In the genomic region with DNA sequence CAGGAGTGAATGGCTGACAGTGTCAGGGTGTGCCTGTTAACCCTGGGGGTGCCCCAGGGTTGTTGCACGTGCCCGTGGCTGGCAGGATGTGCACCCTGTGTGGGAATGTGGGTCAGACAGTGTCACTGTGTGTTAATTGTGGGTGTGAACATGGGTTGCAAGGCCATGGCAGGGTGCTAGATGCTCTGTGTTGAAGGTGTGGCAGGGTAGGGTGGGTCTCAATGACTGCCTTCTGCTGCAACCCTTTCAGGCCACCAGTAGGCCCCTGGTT, we compare ENCODE assay signal across 1 cellular context.
TF ChIP-seq lines count a peak whose summit lies in the region.

No MANE protein-coding gene starts in this region.

TF ChIP-seq in HepG2, 621 proteins besides CTCF, POLR2A, EP300 and RAD21:
- TF ChIP-seq ZNF709 (CRISPR knock-in tag; IDR thresholded peaks at IDR 0.05) (no peak), CHCHD3 (CRISPR knock-in tag; IDR thresholded peaks at IDR 0.05) (no peak), ZBTB38 (CRISPR knock-in tag; IDR thresholded peaks at IDR 0.05) (peak; percentile 35; the same call in 1 of the 2 replicates), HNRNPLL (IDR thresholded peaks at IDR 0.05; ENCODE audit: low read depth, low read length, poor library complexity, severe bottlenecking) (no peak), ZNF451 (CRISPR knock-in tag; IDR thresholded peaks at IDR 0.05) (no peak), ATF7-NPFF (CRISPR knock-in tag; IDR thresholded peaks at IDR 0.05; ENCODE audit: low read depth) (no peak), HIC2 (CRISPR knock-in tag; IDR thresholded peaks at IDR 0.05; ENCODE audit: low read depth) (no peak), GATAD1 (CRISPR knock-in tag; IDR thresholded peaks at IDR 0.05) (no peak), ZBTB25 (CRISPR knock-in tag; IDR thresholded peaks at IDR 0.05) (no peak), GPBP1L1 (CRISPR knock-in tag; IDR thresholded peaks at IDR 0.05) (no peak), HIVEP1 (CRISPR knock-in tag; IDR thresholded peaks at IDR 0.05) (0 out of 2 replicates have a peak, but pooled peaks have one; percentile 19), ZNF335 (CRISPR knock-in tag; IDR thresholded peaks at IDR 0.05) (no peak), ZNF619 (CRISPR knock-in tag; IDR thresholded peaks at IDR 0.05) (no peak), SIX4 (CRISPR knock-in tag; IDR thresholded peaks at IDR 0.05) (no peak), EEA1 (CRISPR knock-in tag; IDR thresholded peaks at IDR 0.05; ENCODE audit: borderline replicate concordance) (0 out of 2 replicates have a peak, but pooled peaks have one; percentile 40), ZNF30 (CRISPR knock-in tag; IDR thresholded peaks at IDR 0.05) (no peak), ARID2 (CRISPR knock-in tag; IDR thresholded peaks at IDR 0.05; ENCODE audit: borderline replicate concordance) (no peak), ZGPAT (CRISPR knock-in tag; IDR thresholded peaks at IDR 0.05) (no peak), ZNF747 (CRISPR knock-in tag; IDR thresholded peaks at IDR 0.05; ENCODE audit: borderline replicate concordance) (no peak), ZNF292 (CRISPR knock-in tag; IDR thresholded peaks at IDR 0.05; ENCODE audit: borderline replicate concordance, low read depth) (0 out of 2 replicates have a peak, but pooled peaks have one; percentile 40), CBX1 (IDR thresholded peaks at IDR 0.05; ENCODE audit: low read depth) (peak; percentile 29), ZNF761 (CRISPR knock-in tag; conservative IDR thresholded peaks at IDR 0.05) (0 out of 2 replicates have a peak, but pooled peaks have one; percentile 17), ZNF776 (CRISPR knock-in tag; IDR thresholded peaks at IDR 0.05) (no peak), MXD3 (CRISPR knock-in tag; IDR thresholded peaks at IDR 0.05) (no peak; the same call in 1 of the 2 replicates), ZNF281 (CRISPR knock-in tag; IDR thresholded peaks at IDR 0.05; ENCODE audit: borderline replicate concordance) (no peak), DNMT1 (CRISPR knock-in tag; IDR thresholded peaks at IDR 0.05) (no peak), RELA (CRISPR knock-in tag; IDR thresholded peaks at IDR 0.05) (no peak), MEF2D (CRISPR knock-in tag; IDR thresholded peaks at IDR 0.05) (no peak), HDAC1 (CRISPR knock-in tag; IDR thresholded peaks at IDR 0.05) (peak; percentile 8; the same call in 1 of the 2 replicates), NCOA5 (CRISPR knock-in tag; IDR thresholded peaks at IDR 0.05) (no peak), ZMYM3 (CRISPR knock-in tag; IDR thresholded peaks at IDR 0.05) (peak; percentile 56; the same call in 1 of the 2 replicates)
- TF ChIP-seq, protein P1, sequence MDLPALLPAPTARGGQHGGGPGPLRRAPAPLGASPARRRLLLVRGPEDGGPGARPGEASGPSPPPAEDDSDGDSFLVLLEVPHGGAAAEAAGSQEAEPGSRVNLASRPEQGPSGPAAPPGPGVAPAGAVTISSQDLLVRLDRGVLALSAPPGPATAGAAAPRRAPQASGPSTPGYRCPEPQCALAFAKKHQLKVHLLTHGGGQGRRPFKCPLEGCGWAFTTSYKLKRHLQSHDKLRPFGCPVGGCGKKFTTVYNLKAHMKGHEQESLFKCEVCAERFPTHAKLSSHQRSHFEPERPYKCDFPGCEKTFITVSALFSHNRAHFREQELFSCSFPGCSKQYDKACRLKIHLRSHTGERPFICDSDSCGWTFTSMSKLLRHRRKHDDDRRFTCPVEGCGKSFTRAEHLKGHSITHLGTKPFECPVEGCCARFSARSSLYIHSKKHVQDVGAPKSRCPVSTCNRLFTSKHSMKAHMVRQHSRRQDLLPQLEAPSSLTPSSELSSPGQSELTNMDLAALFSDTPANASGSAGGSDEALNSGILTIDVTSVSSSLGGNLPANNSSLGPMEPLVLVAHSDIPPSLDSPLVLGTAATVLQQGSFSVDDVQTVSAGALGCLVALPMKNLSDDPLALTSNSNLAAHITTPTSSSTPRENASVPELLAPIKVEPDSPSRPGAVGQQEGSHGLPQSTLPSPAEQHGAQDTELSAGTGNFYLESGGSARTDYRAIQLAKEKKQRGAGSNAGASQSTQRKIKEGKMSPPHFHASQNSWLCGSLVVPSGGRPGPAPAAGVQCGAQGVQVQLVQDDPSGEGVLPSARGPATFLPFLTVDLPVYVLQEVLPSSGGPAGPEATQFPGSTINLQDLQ (CRISPR knock-in tag; IDR thresholded peaks at IDR 0.05), result no peak
- TF ChIP-seq, protein P2, sequence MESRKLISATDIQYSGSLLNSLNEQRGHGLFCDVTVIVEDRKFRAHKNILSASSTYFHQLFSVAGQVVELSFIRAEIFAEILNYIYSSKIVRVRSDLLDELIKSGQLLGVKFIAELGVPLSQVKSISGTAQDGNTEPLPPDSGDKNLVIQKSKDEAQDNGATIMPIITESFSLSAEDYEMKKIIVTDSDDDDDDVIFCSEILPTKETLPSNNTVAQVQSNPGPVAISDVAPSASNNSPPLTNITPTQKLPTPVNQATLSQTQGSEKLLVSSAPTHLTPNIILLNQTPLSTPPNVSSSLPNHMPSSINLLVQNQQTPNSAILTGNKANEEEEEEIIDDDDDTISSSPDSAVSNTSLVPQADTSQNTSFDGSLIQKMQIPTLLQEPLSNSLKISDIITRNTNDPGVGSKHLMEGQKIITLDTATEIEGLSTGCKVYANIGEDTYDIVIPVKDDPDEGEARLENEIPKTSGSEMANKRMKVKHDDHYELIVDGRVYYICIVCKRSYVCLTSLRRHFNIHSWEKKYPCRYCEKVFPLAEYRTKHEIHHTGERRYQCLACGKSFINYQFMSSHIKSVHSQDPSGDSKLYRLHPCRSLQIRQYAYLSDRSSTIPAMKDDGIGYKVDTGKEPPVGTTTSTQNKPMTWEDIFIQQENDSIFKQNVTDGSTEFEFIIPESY (CRISPR knock-in tag; IDR thresholded peaks at IDR 0.05), result no peak
- TF ChIP-seq, protein P3, sequence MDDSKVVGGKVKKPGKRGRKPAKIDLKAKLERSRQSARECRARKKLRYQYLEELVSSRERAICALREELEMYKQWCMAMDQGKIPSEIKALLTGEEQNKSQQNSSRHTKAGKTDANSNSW (CRISPR knock-in tag; IDR thresholded peaks at IDR 0.05; ENCODE audit: borderline replicate concordance), result 0 out of 2 replicates have a peak, but pooled peaks have one; percentile 52
- TF ChIP-seq, protein P4, sequence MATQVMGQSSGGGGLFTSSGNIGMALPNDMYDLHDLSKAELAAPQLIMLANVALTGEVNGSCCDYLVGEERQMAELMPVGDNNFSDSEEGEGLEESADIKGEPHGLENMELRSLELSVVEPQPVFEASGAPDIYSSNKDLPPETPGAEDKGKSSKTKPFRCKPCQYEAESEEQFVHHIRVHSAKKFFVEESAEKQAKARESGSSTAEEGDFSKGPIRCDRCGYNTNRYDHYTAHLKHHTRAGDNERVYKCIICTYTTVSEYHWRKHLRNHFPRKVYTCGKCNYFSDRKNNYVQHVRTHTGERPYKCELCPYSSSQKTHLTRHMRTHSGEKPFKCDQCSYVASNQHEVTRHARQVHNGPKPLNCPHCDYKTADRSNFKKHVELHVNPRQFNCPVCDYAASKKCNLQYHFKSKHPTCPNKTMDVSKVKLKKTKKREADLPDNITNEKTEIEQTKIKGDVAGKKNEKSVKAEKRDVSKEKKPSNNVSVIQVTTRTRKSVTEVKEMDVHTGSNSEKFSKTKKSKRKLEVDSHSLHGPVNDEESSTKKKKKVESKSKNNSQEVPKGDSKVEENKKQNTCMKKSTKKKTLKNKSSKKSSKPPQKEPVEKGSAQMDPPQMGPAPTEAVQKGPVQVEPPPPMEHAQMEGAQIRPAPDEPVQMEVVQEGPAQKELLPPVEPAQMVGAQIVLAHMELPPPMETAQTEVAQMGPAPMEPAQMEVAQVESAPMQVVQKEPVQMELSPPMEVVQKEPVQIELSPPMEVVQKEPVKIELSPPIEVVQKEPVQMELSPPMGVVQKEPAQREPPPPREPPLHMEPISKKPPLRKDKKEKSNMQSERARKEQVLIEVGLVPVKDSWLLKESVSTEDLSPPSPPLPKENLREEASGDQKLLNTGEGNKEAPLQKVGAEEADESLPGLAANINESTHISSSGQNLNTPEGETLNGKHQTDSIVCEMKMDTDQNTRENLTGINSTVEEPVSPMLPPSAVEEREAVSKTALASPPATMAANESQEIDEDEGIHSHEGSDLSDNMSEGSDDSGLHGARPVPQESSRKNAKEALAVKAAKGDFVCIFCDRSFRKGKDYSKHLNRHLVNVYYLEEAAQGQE (IDR thresholded peaks at IDR 0.05; ENCODE audit: borderline replicate concordance in 1 of 2, low read depth in 1 of 2, low read length in 2 of 2), result no peak
